1 cellular context compared by ENCODE assay signal in genomic region chr14:77183896-77184295, GRCh38.
A peak's percentile ranks its signal among the peaks of the same experiment; 100 is the strongest.
TF ChIP-seq lines count a peak whose summit lies in the region.

No MANE protein-coding gene starts in this region.

TF ChIP-seq in HepG2, 621 proteins besides CTCF, POLR2A, EP300 and RAD21:
- no peak for TF ChIP-seq CSRNP2 (CRISPR knock-in tag; conservative IDR thresholded peaks at IDR 0.05; ENCODE audit: low read depth)
- TF ChIP-seq CCDC6 (CRISPR knock-in tag; IDR thresholded peaks at IDR 0.05), result 0 out of 2 replicates have a peak, but pooled peaks have one; percentile 12
- TF ChIP-seq MXI1 (IDR thresholded peaks at IDR 0.05; ENCODE audit: borderline replicate concordance, low read depth, low read length), result no peak
- TF ChIP-seq POLR2AphosphoS5 (IDR thresholded peaks at IDR 0.05; ENCODE audit: low read depth, low read length), result no peak
- no peak for TF ChIP-seq ZNF280B (CRISPR knock-in tag; IDR thresholded peaks at IDR 0.05; ENCODE audit: borderline replicate concordance)
- TF ChIP-seq GLI4 (CRISPR knock-in tag; IDR thresholded peaks at IDR 0.05; ENCODE audit: borderline replicate concordance), result no peak
- TF ChIP-seq ZNF253 (CRISPR knock-in tag; IDR thresholded peaks at IDR 0.05; ENCODE audit: borderline replicate concordance), result no peak
